ENCODE assay signal across 8 cellular contexts in genomic region chr19:52923782-52924593, GRCh38. TPM values are rescaled to one million over a fixed set of nuclear protein-coding genes. Genes with fewer than 3 reads are reported as not detected.
A peak's percentile ranks its signal among the peaks of the same experiment; 100 is the strongest.
DNase-seq lines count a peak whose midpoint lies in the region; ATAC-seq and TF ChIP-seq lines count a peak whose summit lies in the region.

No MANE protein-coding gene starts in this region.

- no peaks in the 10 kb centered on the region for H3K9me3 ChIP-seq in lung (ENCODE audit: control insufficient read depth in 2 of 2, insufficient read depth in 1 of 2, low read length in 1 of 2)

- H3K36me3 ChIP-seq in lung (ENCODE audit: control insufficient read depth in 2 of 2, insufficient read depth in 2 of 2, low read length in 2 of 2): peaks cover 1 to 5% of the 10 kb centered on the region in 2 donors

- peaks cover 26% of the 10 kb centered on the region for H3K4me1 Mint-ChIP-seq in type B pancreatic cell (ENCODE audit: unreplicated experiment)

- H3K9me3 Mint-ChIP-seq in type B pancreatic cell: no peaks in the 10 kb centered on the region

- TF ChIP-seq CTCF in choroid plexus epithelial cell (conservative IDR thresholded peaks at IDR 0.05; ENCODE audit: low read depth, low read length): no peak
- TF ChIP-seq CTCF in lung (IDR thresholded peaks at IDR 0.05; ENCODE audit: control extremely low read depth, extremely low read depth): no peak
- TF ChIP-seq CTCF in type B pancreatic cell (conservative IDR thresholded peaks at IDR 0.05): no peak

- 24 to 30% methylated on average over 18 of the region's 18 CpGs for WGBS in lung, 2 donors

- peak overlapping the region in 1 of 2 donors; percentile 98 for H3K27ac ChIP-seq in lung (ENCODE audit: low read depth in 1 of 2, low read length in 1 of 2)

- ATAC-seq in lung (ENCODE audit: insufficient read depth, low FRiP score) (peak; percentile 62), HG03097 (IDR thresholded peaks at IDR 0.05; ENCODE audit: low FRiP score, unreplicated experiment) (no peak)

- peaks cover 21% of the 10 kb centered on the region for H3K36me3 Mint-ChIP-seq in type B pancreatic cell

- peak overlapping the region; percentile 97 for H3K27ac Mint-ChIP-seq in type B pancreatic cell

- H3K4me3 Mint-ChIP-seq in type B pancreatic cell: peak overlapping the region; percentile 92

- no peaks in the 10 kb centered on the region for H3K27me3 ChIP-seq in lung (ENCODE audit: control insufficient read depth, insufficient read depth)

- no peaks in the 10 kb centered on the region for H3K27me3 Mint-ChIP-seq in type B pancreatic cell

- H3K4me1 ChIP-seq in lung (ENCODE audit: control insufficient read depth in 2 of 2, insufficient read depth in 2 of 2, low read length in 2 of 2): peaks cover 0 to 6% of the 10 kb centered on the region in 2 donors

- H3K4me3 ChIP-seq in choroid plexus epithelial cell (ENCODE audit: low read depth, low read length) (peak overlapping the region; percentile 82), lung (no peak overlapping the region)

- DNase-seq in EH (ENCODE audit: low read depth) (peak; percentile 8), NOMO-1 treated with dmso at 0.1 percent for 144 hours (lab: John Stamatoyannopoulos, UW; ENCODE audit: unreplicated experiment) (peak; percentile 40), choroid plexus epithelial cell (ENCODE audit: low read depth) (peak; percentile 19), lung (ENCODE audit: low spot score) (peak; percentile 65), type B pancreatic cell (ENCODE audit: extremely low spot score, unreplicated experiment) (no peak), GM19240 (ENCODE audit: insufficient read length, low spot score) (no peak), retina (no peak)

RNA-seq across cellular contexts. Expression of gene ZNF888, which starts 0.8 kb away (rescaled TPM):
- total RNA-seq in lung (10 to 100 TPM in 1 of 2 donors, 1 to 10 TPM in 1; 6.9 to 18.9 TPM), type B pancreatic cell (ENCODE audit: low replicate concordance) (8.9 and 12.5 TPM in 2 replicates)
- 1 to 10 TPM; 2.2 to 4.5 TPM for polyA plus RNA-seq in lung

RNA-seq across cellular contexts. Expression of gene ZNF320, which starts 26.6 kb away (rescaled TPM):
- 10 to 100 TPM; 16.2 to 34.6 TPM for total RNA-seq in lung
- polyA plus RNA-seq in lung: 1 to 10 TPM; 5.0 to 8.3 TPM
- 30.4 and 33.5 TPM in 2 replicates for total RNA-seq in type B pancreatic cell (ENCODE audit: low replicate concordance)

RNA-seq across cellular contexts. Expression of gene ZNF816, which starts 38.7 kb away (rescaled TPM):
- total RNA-seq in lung (10 to 100 TPM; 10.2 to 20.9 TPM), type B pancreatic cell (ENCODE audit: low replicate concordance) (17.2 and 18.1 TPM in 2 replicates)
- polyA plus RNA-seq in lung: 1 to 10 TPM; 2.9 to 3.7 TPM

Comparison
In these comparisons a context has a peak if more than half of its experiments do, and no peak if none do; other contexts are left out.
1. DNase-seq: peak in EH (single experiment), NOMO-1 treated with dmso at 0.1 percent for 144 hours (single experiment), choroid plexus epithelial cell (single experiment) and lung (single experiment); none in type B pancreatic cell (single experiment), GM19240 (single experiment) and retina (single experiment).